ENCODE assay signal across 1 cellular context in the genomic region with DNA sequence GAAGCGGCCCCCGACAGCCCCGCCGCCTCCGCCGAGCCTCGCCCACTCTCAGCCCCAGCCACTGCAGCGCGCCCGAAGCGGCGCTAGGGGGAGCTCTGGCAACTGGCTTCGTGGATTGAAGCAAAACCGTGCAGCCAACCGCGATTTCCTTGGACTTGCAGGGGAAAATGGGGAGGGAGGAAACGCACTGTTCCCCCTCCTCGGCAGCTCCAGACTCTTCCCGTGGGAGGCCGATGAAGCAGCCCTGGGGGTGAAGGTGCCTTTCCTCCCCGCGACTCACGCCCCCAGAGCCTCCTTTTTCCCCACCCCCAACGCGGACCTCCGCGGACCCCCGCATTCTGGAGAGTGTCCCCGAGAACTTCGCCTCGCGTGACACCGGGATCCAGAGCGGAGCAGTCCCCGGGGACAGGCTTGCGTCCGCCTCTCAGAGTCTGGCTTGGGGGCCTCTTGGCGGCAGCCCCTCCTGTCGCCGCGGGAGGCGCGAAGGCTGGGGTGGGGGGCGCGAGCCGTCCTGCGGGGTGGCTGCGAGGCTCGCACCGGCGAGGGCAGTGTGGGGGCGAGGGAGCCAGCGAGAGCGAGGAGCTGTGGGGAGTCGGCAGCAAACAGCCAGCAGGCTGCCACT.
TF ChIP-seq lines count a peak whose summit lies in the region.

No MANE protein-coding gene starts in this region.

TF ChIP-seq in GM12878, 131 proteins besides CTCF, POLR2A, EP300 and RAD21 (continued from another document and continues in another):
- TF ChIP-seq YY1 (IDR thresholded peaks at IDR 0.05; ENCODE audit: low read depth, low read length) (peak; percentile 70), PAX8 (IDR thresholded peaks at IDR 0.05) (no peak), MEF2B (IDR thresholded peaks at IDR 0.05; ENCODE audit: partially characterized antibody, poor library complexity, severe bottlenecking) (peak; percentile 65), KAT2A (conservative IDR thresholded peaks at IDR 0.05; ENCODE audit: control insufficient read depth, low read depth, low read length) (no peak), NBN (IDR thresholded peaks at IDR 0.05) (peak; percentile 31; the same call in 1 of the 2 replicates), ZZZ3 (IDR thresholded peaks at IDR 0.05; ENCODE audit: control insufficient read depth, insufficient read length, low read depth) (no peak), MYC (IDR thresholded peaks at IDR 0.05; ENCODE audit: insufficient read depth, insufficient read length, insufficient replicate concordance, low read length, severe bottlenecking) (no peak), ZNF384 (IDR thresholded peaks at IDR 0.05; ENCODE audit: borderline replicate concordance, low read depth, low read length) (no peak), POU2F2 (IDR thresholded peaks at IDR 0.05; ENCODE audit: borderline replicate concordance, low read depth, low read length) (no peak; the same call in 2 of the 3 replicates), SUPT20H (IDR thresholded peaks at IDR 0.05; ENCODE audit: borderline replicate concordance, control insufficient read depth, low read depth, low read length) (no peak), TAF1 (IDR thresholded peaks at IDR 0.05; ENCODE audit: borderline replicate concordance, low read depth, low read length) (no peak), MTA2 (IDR thresholded peaks at IDR 0.05; ENCODE audit: low read depth) (no peak; the same call in 1 of the 2 replicates), STAT1 (conservative IDR thresholded peaks at IDR 0.05) (no peak), JUND (IDR thresholded peaks at IDR 0.05; ENCODE audit: low read depth, low read length) (no peak), CHD2 (IDR thresholded peaks at IDR 0.05; ENCODE audit: borderline replicate concordance, low read depth, low read length) (peak; percentile 39; the same call in 1 of the 2 replicates), SMAD5 (IDR thresholded peaks at IDR 0.05; ENCODE audit: low read depth) (no peak), PAX5 (IDR thresholded peaks at IDR 0.05; ENCODE audit: borderline replicate concordance, low read depth, low read length) (peak; percentile 24; the same call in 1 of the 2 replicates), BACH1 (IDR thresholded peaks at IDR 0.05; ENCODE audit: borderline replicate concordance) (peak; percentile 15; the same call in 1 of the 2 replicates)
- TF ChIP-seq, protein P1, sequence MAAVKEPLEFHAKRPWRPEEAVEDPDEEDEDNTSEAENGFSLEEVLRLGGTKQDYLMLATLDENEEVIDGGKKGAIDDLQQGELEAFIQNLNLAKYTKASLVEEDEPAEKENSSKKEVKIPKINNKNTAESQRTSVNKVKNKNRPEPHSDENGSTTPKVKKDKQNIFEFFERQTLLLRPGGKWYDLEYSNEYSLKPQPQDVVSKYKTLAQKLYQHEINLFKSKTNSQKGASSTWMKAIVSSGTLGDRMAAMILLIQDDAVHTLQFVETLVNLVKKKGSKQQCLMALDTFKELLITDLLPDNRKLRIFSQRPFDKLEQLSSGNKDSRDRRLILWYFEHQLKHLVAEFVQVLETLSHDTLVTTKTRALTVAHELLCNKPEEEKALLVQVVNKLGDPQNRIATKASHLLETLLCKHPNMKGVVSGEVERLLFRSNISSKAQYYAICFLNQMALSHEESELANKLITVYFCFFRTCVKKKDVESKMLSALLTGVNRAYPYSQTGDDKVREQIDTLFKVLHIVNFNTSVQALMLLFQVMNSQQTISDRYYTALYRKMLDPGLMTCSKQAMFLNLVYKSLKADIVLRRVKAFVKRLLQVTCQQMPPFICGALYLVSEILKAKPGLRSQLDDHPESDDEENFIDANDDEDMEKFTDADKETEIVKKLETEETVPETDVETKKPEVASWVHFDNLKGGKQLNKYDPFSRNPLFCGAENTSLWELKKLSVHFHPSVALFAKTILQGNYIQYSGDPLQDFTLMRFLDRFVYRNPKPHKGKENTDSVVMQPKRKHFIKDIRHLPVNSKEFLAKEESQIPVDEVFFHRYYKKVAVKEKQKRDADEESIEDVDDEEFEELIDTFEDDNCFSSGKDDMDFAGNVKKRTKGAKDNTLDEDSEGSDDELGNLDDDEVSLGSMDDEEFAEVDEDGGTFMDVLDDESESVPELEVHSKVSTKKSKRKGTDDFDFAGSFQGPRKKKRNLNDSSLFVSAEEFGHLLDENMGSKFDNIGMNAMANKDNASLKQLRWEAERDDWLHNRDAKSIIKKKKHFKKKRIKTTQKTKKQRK (IDR thresholded peaks at IDR 0.05; ENCODE audit: low read depth, low read length), result no peak
- TF ChIP-seq, protein P2, sequence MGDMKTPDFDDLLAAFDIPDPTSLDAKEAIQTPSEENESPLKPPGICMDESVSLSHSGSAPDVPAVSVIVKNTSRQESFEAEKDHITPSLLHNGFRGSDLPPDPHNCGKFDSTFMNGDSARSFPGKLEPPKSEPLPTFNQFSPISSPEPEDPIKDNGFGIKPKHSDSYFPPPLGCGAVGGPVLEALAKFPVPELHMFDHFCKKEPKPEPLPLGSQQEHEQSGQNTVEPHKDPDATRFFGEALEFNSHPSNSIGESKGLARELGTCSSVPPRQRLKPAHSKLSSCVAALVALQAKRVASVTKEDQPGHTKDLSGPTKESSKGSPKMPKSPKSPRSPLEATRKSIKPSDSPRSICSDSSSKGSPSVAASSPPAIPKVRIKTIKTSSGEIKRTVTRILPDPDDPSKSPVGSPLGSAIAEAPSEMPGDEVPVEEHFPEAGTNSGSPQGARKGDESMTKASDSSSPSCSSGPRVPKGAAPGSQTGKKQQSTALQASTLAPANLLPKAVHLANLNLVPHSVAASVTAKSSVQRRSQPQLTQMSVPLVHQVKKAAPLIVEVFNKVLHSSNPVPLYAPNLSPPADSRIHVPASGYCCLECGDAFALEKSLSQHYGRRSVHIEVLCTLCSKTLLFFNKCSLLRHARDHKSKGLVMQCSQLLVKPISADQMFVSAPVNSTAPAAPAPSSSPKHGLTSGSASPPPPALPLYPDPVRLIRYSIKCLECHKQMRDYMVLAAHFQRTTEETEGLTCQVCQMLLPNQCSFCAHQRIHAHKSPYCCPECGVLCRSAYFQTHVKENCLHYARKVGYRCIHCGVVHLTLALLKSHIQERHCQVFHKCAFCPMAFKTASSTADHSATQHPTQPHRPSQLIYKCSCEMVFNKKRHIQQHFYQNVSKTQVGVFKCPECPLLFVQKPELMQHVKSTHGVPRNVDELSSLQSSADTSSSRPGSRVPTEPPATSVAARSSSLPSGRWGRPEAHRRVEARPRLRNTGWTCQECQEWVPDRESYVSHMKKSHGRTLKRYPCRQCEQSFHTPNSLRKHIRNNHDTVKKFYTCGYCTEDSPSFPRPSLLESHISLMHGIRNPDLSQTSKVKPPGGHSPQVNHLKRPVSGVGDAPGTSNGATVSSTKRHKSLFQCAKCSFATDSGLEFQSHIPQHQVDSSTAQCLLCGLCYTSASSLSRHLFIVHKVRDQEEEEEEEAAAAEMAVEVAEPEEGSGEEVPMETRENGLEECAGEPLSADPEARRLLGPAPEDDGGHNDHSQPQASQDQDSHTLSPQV (IDR thresholded peaks at IDR 0.05), result no peak
- TF ChIP-seq, protein P3, sequence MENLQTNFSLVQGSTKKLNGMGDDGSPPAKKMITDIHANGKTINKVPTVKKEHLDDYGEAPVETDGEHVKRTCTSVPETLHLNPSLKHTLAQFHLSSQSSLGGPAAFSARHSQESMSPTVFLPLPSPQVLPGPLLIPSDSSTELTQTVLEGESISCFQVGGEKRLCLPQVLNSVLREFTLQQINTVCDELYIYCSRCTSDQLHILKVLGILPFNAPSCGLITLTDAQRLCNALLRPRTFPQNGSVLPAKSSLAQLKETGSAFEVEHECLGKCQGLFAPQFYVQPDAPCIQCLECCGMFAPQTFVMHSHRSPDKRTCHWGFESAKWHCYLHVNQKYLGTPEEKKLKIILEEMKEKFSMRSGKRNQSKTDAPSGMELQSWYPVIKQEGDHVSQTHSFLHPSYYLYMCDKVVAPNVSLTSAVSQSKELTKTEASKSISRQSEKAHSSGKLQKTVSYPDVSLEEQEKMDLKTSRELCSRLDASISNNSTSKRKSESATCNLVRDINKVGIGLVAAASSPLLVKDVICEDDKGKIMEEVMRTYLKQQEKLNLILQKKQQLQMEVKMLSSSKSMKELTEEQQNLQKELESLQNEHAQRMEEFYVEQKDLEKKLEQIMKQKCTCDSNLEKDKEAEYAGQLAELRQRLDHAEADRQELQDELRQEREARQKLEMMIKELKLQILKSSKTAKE (IDR thresholded peaks at IDR 0.05; ENCODE audit: low read depth, poor library complexity, severe bottlenecking), result no peak
- TF ChIP-seq, protein P4, sequence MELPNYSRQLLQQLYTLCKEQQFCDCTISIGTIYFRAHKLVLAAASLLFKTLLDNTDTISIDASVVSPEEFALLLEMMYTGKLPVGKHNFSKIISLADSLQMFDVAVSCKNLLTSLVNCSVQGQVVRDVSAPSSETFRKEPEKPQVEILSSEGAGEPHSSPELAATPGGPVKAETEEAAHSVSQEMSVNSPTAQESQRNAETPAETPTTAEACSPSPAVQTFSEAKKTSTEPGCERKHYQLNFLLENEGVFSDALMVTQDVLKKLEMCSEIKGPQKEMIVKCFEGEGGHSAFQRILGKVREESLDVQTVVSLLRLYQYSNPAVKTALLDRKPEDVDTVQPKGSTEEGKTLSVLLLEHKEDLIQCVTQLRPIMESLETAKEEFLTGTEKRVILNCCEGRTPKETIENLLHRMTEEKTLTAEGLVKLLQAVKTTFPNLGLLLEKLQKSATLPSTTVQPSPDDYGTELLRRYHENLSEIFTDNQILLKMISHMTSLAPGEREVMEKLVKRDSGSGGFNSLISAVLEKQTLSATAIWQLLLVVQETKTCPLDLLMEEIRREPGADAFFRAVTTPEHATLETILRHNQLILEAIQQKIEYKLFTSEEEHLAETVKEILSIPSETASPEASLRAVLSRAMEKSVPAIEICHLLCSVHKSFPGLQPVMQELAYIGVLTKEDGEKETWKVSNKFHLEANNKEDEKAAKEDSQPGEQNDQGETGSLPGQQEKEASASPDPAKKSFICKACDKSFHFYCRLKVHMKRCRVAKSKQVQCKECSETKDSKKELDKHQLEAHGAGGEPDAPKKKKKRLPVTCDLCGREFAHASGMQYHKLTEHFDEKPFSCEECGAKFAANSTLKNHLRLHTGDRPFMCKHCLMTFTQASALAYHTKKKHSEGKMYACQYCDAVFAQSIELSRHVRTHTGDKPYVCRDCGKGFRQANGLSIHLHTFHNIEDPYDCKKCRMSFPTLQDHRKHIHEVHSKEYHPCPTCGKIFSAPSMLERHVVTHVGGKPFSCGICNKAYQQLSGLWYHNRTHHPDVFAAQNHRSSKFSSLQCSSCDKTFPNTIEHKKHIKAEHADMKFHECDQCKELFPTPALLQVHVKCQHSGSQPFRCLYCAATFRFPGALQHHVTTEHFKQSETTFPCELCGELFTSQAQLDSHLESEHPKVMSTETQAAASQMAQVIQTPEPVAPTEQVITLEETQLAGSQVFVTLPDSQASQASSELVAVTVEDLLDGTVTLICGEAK (IDR thresholded peaks at IDR 0.05; ENCODE audit: borderline replicate concordance), result no peak
- TF ChIP-seq, protein P5, sequence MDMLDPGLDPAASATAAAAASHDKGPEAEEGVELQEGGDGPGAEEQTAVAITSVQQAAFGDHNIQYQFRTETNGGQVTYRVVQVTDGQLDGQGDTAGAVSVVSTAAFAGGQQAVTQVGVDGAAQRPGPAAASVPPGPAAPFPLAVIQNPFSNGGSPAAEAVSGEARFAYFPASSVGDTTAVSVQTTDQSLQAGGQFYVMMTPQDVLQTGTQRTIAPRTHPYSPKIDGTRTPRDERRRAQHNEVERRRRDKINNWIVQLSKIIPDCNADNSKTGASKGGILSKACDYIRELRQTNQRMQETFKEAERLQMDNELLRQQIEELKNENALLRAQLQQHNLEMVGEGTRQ (IDR thresholded peaks at IDR 0.05; ENCODE audit: borderline replicate concordance, low read depth, low read length), result no peak
- TF ChIP-seq, protein P6, sequence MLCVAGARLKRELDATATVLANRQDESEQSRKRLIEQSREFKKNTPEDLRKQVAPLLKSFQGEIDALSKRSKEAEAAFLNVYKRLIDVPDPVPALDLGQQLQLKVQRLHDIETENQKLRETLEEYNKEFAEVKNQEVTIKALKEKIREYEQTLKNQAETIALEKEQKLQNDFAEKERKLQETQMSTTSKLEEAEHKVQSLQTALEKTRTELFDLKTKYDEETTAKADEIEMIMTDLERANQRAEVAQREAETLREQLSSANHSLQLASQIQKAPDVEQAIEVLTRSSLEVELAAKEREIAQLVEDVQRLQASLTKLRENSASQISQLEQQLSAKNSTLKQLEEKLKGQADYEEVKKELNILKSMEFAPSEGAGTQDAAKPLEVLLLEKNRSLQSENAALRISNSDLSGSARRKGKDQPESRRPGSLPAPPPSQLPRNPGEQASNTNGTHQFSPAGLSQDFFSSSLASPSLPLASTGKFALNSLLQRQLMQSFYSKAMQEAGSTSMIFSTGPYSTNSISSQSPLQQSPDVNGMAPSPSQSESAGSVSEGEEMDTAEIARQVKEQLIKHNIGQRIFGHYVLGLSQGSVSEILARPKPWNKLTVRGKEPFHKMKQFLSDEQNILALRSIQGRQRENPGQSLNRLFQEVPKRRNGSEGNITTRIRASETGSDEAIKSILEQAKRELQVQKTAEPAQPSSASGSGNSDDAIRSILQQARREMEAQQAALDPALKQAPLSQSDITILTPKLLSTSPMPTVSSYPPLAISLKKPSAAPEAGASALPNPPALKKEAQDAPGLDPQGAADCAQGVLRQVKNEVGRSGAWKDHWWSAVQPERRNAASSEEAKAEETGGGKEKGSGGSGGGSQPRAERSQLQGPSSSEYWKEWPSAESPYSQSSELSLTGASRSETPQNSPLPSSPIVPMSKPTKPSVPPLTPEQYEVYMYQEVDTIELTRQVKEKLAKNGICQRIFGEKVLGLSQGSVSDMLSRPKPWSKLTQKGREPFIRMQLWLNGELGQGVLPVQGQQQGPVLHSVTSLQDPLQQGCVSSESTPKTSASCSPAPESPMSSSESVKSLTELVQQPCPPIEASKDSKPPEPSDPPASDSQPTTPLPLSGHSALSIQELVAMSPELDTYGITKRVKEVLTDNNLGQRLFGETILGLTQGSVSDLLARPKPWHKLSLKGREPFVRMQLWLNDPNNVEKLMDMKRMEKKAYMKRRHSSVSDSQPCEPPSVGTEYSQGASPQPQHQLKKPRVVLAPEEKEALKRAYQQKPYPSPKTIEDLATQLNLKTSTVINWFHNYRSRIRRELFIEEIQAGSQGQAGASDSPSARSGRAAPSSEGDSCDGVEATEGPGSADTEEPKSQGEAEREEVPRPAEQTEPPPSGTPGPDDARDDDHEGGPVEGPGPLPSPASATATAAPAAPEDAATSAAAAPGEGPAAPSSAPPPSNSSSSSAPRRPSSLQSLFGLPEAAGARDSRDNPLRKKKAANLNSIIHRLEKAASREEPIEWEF (IDR thresholded peaks at IDR 0.05; ENCODE audit: insufficient replicate concordance, low read depth, low read length), result no peak
- TF ChIP-seq, protein P7, sequence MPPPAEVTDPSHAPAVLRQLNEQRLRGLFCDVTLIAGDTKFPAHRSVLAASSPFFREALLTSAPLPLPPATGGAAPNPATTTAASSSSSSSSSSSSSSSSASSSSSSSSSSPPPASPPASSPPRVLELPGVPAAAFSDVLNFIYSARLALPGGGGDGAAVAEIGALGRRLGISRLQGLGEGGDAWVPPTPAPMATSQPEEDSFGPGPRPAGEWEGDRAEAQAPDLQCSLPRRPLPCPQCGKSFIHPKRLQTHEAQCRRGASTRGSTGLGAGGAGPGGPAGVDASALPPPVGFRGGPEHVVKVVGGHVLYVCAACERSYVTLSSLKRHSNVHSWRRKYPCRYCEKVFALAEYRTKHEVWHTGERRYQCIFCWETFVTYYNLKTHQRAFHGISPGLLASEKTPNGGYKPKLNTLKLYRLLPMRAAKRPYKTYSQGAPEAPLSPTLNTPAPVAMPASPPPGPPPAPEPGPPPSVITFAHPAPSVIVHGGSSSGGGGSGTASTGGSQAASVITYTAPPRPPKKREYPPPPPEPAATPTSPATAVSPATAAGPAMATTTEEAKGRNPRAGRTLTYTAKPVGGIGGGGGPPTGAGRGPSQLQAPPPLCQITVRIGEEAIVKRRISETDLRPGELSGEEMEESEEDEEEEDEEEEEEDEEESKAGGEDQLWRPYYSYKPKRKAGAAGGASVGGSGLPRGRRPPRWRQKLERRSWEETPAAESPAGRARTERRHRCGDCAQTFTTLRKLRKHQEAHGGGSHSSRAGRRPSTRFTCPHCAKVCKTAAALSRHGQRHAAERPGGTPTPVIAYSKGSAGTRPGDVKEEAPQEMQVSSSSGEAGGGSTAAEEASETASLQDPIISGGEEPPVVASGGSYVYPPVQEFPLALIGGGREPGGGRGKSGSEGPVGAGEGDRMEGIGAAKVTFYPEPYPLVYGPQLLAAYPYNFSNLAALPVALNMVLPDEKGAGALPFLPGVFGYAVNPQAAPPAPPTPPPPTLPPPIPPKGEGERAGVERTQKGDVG (CRISPR knock-in tag; IDR thresholded peaks at IDR 0.05), result no peak
